Comparison of ENCODE assay signal across 8 cellular contexts in genomic region chr2:56077352-56077915, GRCh38.
A peak's percentile ranks its signal among the peaks of the same experiment; 100 is the strongest.
DNase-seq lines count a peak whose midpoint lies in the region; ATAC-seq, FAIRE-seq and TF ChIP-seq lines count a peak whose summit lies in the region.

No MANE protein-coding gene starts in this region.

- no peaks in the 10 kb centered on the region for H3K4me1 ChIP-seq in osteoblast (ENCODE audit: insufficient read depth, low read length)

- H3K4me3 ChIP-seq in bronchial epithelial cell (ENCODE audit: low read depth, low read length) (no peak overlapping the region), osteoblast (ENCODE audit: insufficient read depth, low read length) (no peak overlapping the region)

- DNase-seq in NCI-H1105 treated with DMSO at 0.1 percent for 48 hours (lab: John Stamatoyannopoulos, UW) (peak; percentile 4), NCI-H1105 (lab: John Stamatoyannopoulos, UW) (no peak), NCI-H1092 (lab: John Stamatoyannopoulos, UW) (peak; percentile 1), bronchial epithelial cell (ENCODE audit: low read depth) (peak; percentile 34), osteoblast (ENCODE audit: insufficient read length, low spot score, missing footprints) (no peak), GDM1 (lab: John Stamatoyannopoulos, UW) (no peak), germinal center (ENCODE audit: low spot score) (no peak)

- H3K9me3 ChIP-seq in osteoblast (ENCODE audit: low read depth, low read length) = no peaks in the 10 kb centered on the region

- H3K79me2 ChIP-seq in osteoblast (ENCODE audit: insufficient read depth, low read length) = no peaks in the 10 kb centered on the region

- no peaks in the 10 kb centered on the region for H3K36me3 ChIP-seq in bronchial epithelial cell (ENCODE audit: control insufficient read depth, insufficient read depth, low read length)
- H3K36me3 ChIP-seq in osteoblast (ENCODE audit: insufficient read depth, low read length) = no peaks in the 10 kb centered on the region

- H3K27ac ChIP-seq in osteoblast (ENCODE audit: low read depth, low read length) = no peak overlapping the region

- no peak overlapping the region for H3K4me2 ChIP-seq in osteoblast (ENCODE audit: insufficient read depth, low read length)

- no peak for ATAC-seq in GM18870 (IDR thresholded peaks at IDR 0.05; ENCODE audit: unreplicated experiment)

- no peaks in the 10 kb centered on the region for H4K20me1 ChIP-seq in osteoblast (ENCODE audit: insufficient read depth, low read length)

- FAIRE-seq in bronchial epithelial cell (lab: Jason Lieb, UNC) = no peak

- TF ChIP-seq CTCF in bronchial epithelial cell (IDR thresholded peaks at IDR 0.05; ENCODE audit: insufficient read depth, low read length, severe bottlenecking) = peak; percentile 59
- peak; percentile 36 for TF ChIP-seq CTCF in osteoblast (IDR thresholded peaks at IDR 0.05; ENCODE audit: extremely low read depth, low read depth, low read length)

- H2AFZ ChIP-seq in osteoblast (ENCODE audit: low read length) = no peak overlapping the region

- H3K27me3 ChIP-seq in bronchial epithelial cell (ENCODE audit: control insufficient read depth, insufficient read depth, low read length) (no peaks in the 10 kb centered on the region), osteoblast (ENCODE audit: insufficient read depth, low read length) (no peaks in the 10 kb centered on the region)

Comparison
In these comparisons a context has a peak if more than half of its experiments do, and no peak if none do; other contexts are left out.
1. DNase-seq: peak in NCI-H1105 treated with DMSO at 0.1 percent for 48 hours (single experiment), NCI-H1092 (single experiment) and bronchial epithelial cell (single experiment); none in NCI-H1105 (single experiment), osteoblast (single experiment), GDM1 (single experiment) and germinal center (single experiment).